17 cellular contexts compared by ENCODE assay signal in genomic region chr2:26175191-26175715, GRCh38. TPM values are rescaled to one million over a fixed set of nuclear protein-coding genes. Genes with fewer than 3 reads are reported as not detected.
DNase-seq lines count a peak whose midpoint lies in the region; ATAC-seq and TF ChIP-seq lines count a peak whose summit lies in the region.
"Had no signal": no experiment of that assay in that cellular context is flagged by ENCODE, and none has a peak within 500 bp of the region (broad histone marks: within the 10 kb centered on the region; RNA-seq: fewer than 3 reads in every experiment).

No MANE protein-coding gene starts in this region.

- H3K4me3 ChIP-seq in NT2/D1 (ENCODE audit: insufficient read length, low read depth) (no peak overlapping the region), osteoblast (ENCODE audit: insufficient read depth, low read length) (no peak overlapping the region)

- no peak overlapping the region for H3K27ac ChIP-seq in CD4-positive, alpha-beta T cell (ENCODE audit: low read depth, low read length)
- H3K27ac ChIP-seq in osteoblast (ENCODE audit: low read depth, low read length), result no peak overlapping the region

- CTCF ChIA-PET in CD4-positive, alpha-beta T cell (lab: Charles Lee), result interaction anchor here (1.9 kb wide), 1 partner anchor 9 kb away, joined by 9 read pairs; no protein-coding TSS in a partner anchor

- no peaks in the 10 kb centered on the region for H3K9me3 ChIP-seq in CD4-positive, alpha-beta T cell (ENCODE audit: control insufficient read depth, low read length)
- H3K9me3 ChIP-seq in NT2/D1 (ENCODE audit: insufficient read depth, low read length) (no peaks in the 10 kb centered on the region), osteoblast (ENCODE audit: low read depth, low read length) (no peaks in the 10 kb centered on the region)

- POLR2A ChIA-PET in CD4-positive, alpha-beta T cell (lab: Charles Lee), result interaction anchor here (3.3 kb wide), 1 partner anchor 9 kb away, joined by 13 read pairs; no protein-coding TSS in a partner anchor

- peaks cover 42% of the 10 kb centered on the region for H3K27me3 Mint-ChIP-seq in CD4-positive, alpha-beta T cell
- peaks cover 8% of the 10 kb centered on the region for H3K27me3 Mint-ChIP-seq in glutamatergic neuron (ENCODE audit: unreplicated experiment)

- no peak overlapping the region for H3K4me2 ChIP-seq in osteoblast (ENCODE audit: insufficient read depth, low read length)

- H3K4me1 ChIP-seq in NT2/D1 (ENCODE audit: insufficient read depth, insufficient read length), result peaks cover 19% of the 10 kb centered on the region
- H3K4me1 ChIP-seq in osteoblast (ENCODE audit: insufficient read depth, low read length), result peaks cover 8% of the 10 kb centered on the region

- H3K4me1 Mint-ChIP-seq in CD4-positive, alpha-beta T cell (ENCODE audit: low read depth), result peaks cover 22% of the 10 kb centered on the region
- peaks cover 18% of the 10 kb centered on the region for H3K4me1 Mint-ChIP-seq in glutamatergic neuron (ENCODE audit: low read depth, unreplicated experiment)

- H3K9ac ChIP-seq in NT2/D1 (ENCODE audit: insufficient read length, low read depth), result peak overlapping the region; percentile 16

- TF ChIP-seq CTCF in CD4-positive, alpha-beta T cell (IDR thresholded peaks at IDR 0.05), result no peak
- TF ChIP-seq CTCF in glutamatergic neuron (IDR thresholded peaks at IDR 0.05; ENCODE audit: partially characterized antibody, unreplicated experiment), result no peak
- TF ChIP-seq CTCF in osteoblast (IDR thresholded peaks at IDR 0.05; ENCODE audit: extremely low read depth, low read depth, low read length), result no peak

- no peaks in the 10 kb centered on the region for H3K36me3 Mint-ChIP-seq in CD4-positive, alpha-beta T cell (ENCODE audit: low read depth)
- no peaks in the 10 kb centered on the region for H3K36me3 Mint-ChIP-seq in glutamatergic neuron (ENCODE audit: unreplicated experiment)
- H3K36me3 Mint-ChIP-seq: CD4-positive, CD25-positive, alpha-beta regulatory T cell had no signal

- peak overlapping the region; percentile 54 for H3K4me3 Mint-ChIP-seq in CD4-positive, alpha-beta T cell
- peak overlapping the region; percentile 90 for H3K4me3 Mint-ChIP-seq in glutamatergic neuron (ENCODE audit: unreplicated experiment)

- no peak overlapping the region for H2AFZ ChIP-seq in osteoblast (ENCODE audit: low read length)

- H3K79me2 ChIP-seq in osteoblast (ENCODE audit: insufficient read depth, low read length), result no peaks in the 10 kb centered on the region

- intact Hi-C loops in CD4-positive, alpha-beta T cell (cut with DNase I, micrococcal nuclease), result no loop called here

- no peaks in the 10 kb centered on the region for H4K20me1 ChIP-seq in osteoblast (ENCODE audit: insufficient read depth, low read length)

- H3K9me3 Mint-ChIP-seq in CD4-positive, alpha-beta T cell, result no peaks in the 10 kb centered on the region
- peaks cover 22% of the 10 kb centered on the region for H3K9me3 Mint-ChIP-seq in glutamatergic neuron (ENCODE audit: unreplicated experiment)

- H3K27ac Mint-ChIP-seq in CD4-positive, alpha-beta T cell, result no peak overlapping the region
- peak overlapping the region; percentile 94 for H3K27ac Mint-ChIP-seq in glutamatergic neuron (ENCODE audit: unreplicated experiment)
- H3K27ac Mint-ChIP-seq: CD4-positive, CD25-positive, alpha-beta regulatory T cell had no signal

- no peak for ATAC-seq in CD4-positive, alpha-beta T cell (ENCODE audit: poor library complexity)
- ATAC-seq in HG03139 (IDR thresholded peaks at IDR 0.05; ENCODE audit: unreplicated experiment), result no peak

- H3K27me3 ChIP-seq in CD4-positive, alpha-beta T cell (ENCODE audit: control insufficient read depth, insufficient read depth, low read length), result peaks cover 54% of the 10 kb centered on the region
- H3K27me3 ChIP-seq in NT2/D1 (ENCODE audit: insufficient read depth, insufficient read length) (peaks cover 11% of the 10 kb centered on the region), osteoblast (ENCODE audit: insufficient read depth, low read length) (peaks cover 28% of the 10 kb centered on the region)

- DNase-seq in CD4-positive, alpha-beta T cell, result no peak
- DNase-seq in NT2/D1 (ENCODE audit: low read depth, low spot score) (no peak), glutamatergic neuron (peak; percentile 26), osteoblast (ENCODE audit: insufficient read length, low spot score, missing footprints) (peak; percentile 63), NCI-H345 (lab: John Stamatoyannopoulos, UW) (no peak), DMS114 treated with DMSO at 0.1 percent for 48 hours (lab: John Stamatoyannopoulos, UW; ENCODE audit: unreplicated experiment) (no peak)
- DNase-seq: ACHN; CD4-positive, CD25-positive, alpha-beta regulatory T cell; GF-D8; HCEC 1CT; KG1; NCI-H1092; NCI-H1694; NCI-H2107; NCI-H226; SHP77 treated with DMSO at 0.1 percent for 48 hours had no signal

- H3K36me3 ChIP-seq in NT2/D1 (ENCODE audit: insufficient read depth, insufficient read length, low read length) (no peaks in the 10 kb centered on the region), osteoblast (ENCODE audit: insufficient read depth, low read length) (no peaks in the 10 kb centered on the region)

RNA-seq across cellular contexts. Expression of gene GAREM2, which starts 2.4 kb away (rescaled TPM):
- total RNA-seq in CD4-positive, alpha-beta T cell, result 1 to 10 TPM; 4.3 to 7.3 TPM
- total RNA-seq in glutamatergic neuron (ENCODE audit: unreplicated experiment) (49.3 TPM), osteoblast (1.4 and 2.4 TPM in 2 replicates)

Comparison
In these comparisons a context has a peak if more than half of its experiments do, and no peak if none do; other contexts are left out.
1. DNase-seq: peak in glutamatergic neuron (single experiment) and osteoblast (single experiment); none in CD4-positive, alpha-beta T cell (0 of 10), NT2/D1 (single experiment), NCI-H345 (single experiment) and DMS114 treated with DMSO at 0.1 percent for 48 hours (single experiment).